ENCODE assay signal across 8 cellular contexts in the genomic region with DNA sequence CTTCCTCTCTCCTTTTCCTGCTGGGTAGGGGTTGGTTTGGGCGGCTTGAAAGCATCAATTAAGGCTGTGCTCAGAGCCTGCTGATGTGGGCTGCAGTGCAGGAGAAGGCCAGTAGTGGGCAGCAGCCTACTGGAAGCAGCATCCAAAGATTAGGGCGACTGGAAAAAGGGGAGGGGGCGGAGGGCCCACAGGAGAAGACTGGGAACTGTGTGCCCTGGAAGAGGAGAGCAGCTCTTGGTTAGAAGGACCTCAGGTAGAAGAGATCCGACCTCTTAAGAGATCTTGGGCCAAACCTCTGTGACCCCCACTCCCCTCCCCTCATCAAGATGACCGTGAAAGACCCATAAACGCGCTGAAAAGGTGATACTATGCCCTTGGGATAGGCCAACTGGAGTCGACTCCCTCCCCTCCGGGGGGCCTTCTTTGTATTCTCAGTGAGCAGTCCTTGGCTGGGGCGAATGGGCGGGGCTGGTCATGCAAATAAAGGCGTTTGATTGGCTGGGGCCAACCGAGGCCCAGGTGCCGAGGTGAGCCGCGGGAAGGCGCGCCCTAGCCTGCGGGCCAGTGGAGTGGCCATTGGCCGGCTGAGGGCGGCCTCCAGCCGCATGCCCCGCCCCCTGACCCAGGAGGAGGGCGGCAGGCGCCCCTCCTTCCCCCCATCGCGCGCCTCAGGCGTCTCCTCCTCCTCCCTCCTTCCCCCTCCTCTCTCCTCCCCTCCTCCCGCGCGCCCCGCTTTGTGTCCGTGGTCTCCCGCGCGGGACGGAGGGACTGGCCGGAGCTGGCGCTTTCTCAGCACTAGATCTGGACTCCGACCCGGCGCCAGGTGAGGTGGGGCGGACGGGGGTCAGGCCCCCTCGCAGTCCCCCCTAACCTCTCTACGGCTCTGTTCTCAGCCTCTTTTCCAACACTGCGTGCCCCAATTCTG. TPM values are rescaled to one million over a fixed set of nuclear protein-coding genes. Genes with fewer than 3 reads are reported as not detected.
DNase-seq lines count a peak whose midpoint lies in the region; ATAC-seq and TF ChIP-seq lines count a peak whose summit lies in the region.

No MANE protein-coding gene starts in this region.

- peaks cover 2% of the 10 kb centered on the region; the same call in 1 of the 2 replicates for H3K36me3 ChIP-seq in SJCRH30

- H3K4me3 Mint-ChIP-seq in activated naive CD8-positive, alpha-beta T cell, result peak overlapping the region; percentile 81

- 4 to 33% methylated on average over 20 to 32 of the region's 48 CpGs for WGBS in lower leg skin, 2 donors

- H3K9me3 ChIP-seq in SJCRH30 (replicated peaks), result no peaks in the 10 kb centered on the region

- no peaks in the 10 kb centered on the region for H3K27me3 ChIP-seq in SJCRH30

- TF ChIP-seq POLR2A in lower leg skin (IDR thresholded peaks at IDR 0.05), result no peak

- H3K27ac ChIP-seq in SJCRH30, result peak overlapping the region; percentile 81

- peaks cover 8% of the 10 kb centered on the region; the same call in 1 of the 2 replicates for H3K4me1 ChIP-seq in SJCRH30

- peak; percentile 97 for DNase-seq in DMS53 (lab: John Stamatoyannopoulos, UW)
- DNase-seq in SJCRH30, result peak; percentile 92 to 95
- peak; percentile 76 for DNase-seq in left cardiac atrium
- peak; percentile 80 for DNase-seq in sciatic nerve (ENCODE audit: low spot score)
- DNase-seq in lower leg skin (ENCODE audit: low spot score in 2 of 2), result no peak

- intact Hi-C loops in left cardiac atrium (cut with DNase I) (loop anchor here (5.0 to 10.0 kb wide), 2 partner anchors 98 to 100 kb away; no protein-coding TSS in a partner anchor), sciatic nerve (cut with DNase I) (no loop called here), lower leg skin (cut with DNase I; ENCODE audit: low total_unique reads) (no loop called here)

- H3K36me3 Mint-ChIP-seq in activated naive CD8-positive, alpha-beta T cell, result peaks cover 3% of the 10 kb centered on the region

- H3K27ac Mint-ChIP-seq in activated naive CD8-positive, alpha-beta T cell, result peak overlapping the region; percentile 89

- H3K4me3 ChIP-seq in SJCRH30, result peak overlapping the region; percentile 82
- H3K4me3 ChIP-seq in lower leg skin (ENCODE audit: low read depth, poor library complexity, severe bottlenecking), result no peak overlapping the region

- H3K9me3 Mint-ChIP-seq in activated naive CD8-positive, alpha-beta T cell (ENCODE audit: low read depth), result no peaks in the 10 kb centered on the region

- peak; percentile 50 for ATAC-seq in GM21529 (IDR thresholded peaks at IDR 0.05; ENCODE audit: unreplicated experiment)
- peak; percentile 89 to 96 for ATAC-seq in left cardiac atrium
- ATAC-seq in sciatic nerve, result peak; percentile 93

- TF ChIP-seq CTCF in LNCAP (IDR thresholded peaks at IDR 0.05), result peak; percentile 80
- TF ChIP-seq CTCF in lower leg skin (IDR thresholded peaks at IDR 0.05), result peak in 1 of 3 donors; percentile 50

- H3K27me3 Mint-ChIP-seq in activated naive CD8-positive, alpha-beta T cell, result no peaks in the 10 kb centered on the region

- H3K4me1 Mint-ChIP-seq in activated naive CD8-positive, alpha-beta T cell (ENCODE audit: low read depth), result peaks cover 31% of the 10 kb centered on the region

RNA-seq across cellular contexts. Expression of gene DLG3, which starts 10.1 kb away (rescaled TPM):
- total RNA-seq in SJCRH30 (2014; rRNA removed; shearing (Covaris generic)), result 50.1 and 67.5 TPM in 2 replicates
- total RNA-seq in left cardiac atrium (10 to 100 TPM; 14.8 to 15.0 TPM), sciatic nerve (14.8 TPM), lower leg skin (10 to 100 TPM; 26.1 to 40.2 (median 35.9) TPM)

RNA-seq across cellular contexts. Expression of gene GDPD2, which starts 31.6 kb away (rescaled TPM):
- total RNA-seq in SJCRH30 (2014; rRNA removed; shearing (Covaris generic)), result 0.08 TPM in 1 of 2 replicates, not detected in the other
- total RNA-seq in left cardiac atrium (not detected), sciatic nerve (0.22 TPM), lower leg skin (10 to 100 TPM; 12.8 to 32.9 (median 22.8) TPM)

Comparison
In these comparisons a context has a peak if more than half of its experiments do, and no peak if none do; other contexts are left out.
1. DNase-seq: peak in DMS53 (single experiment), SJCRH30 (2 of 2), left cardiac atrium (single experiment) and sciatic nerve (single experiment); none in lower leg skin (0 of 2).
2. RNA of gene GDPD2, which starts 31.6 kb away (total RNA-seq): 12.8 to 32.9 TPM in lower leg skin; 0.22 TPM in sciatic nerve (single experiment), 0.08 TPM in SJCRH30 and not detected in left cardiac atrium; every median in the first group is over 10 times any median in the second.
3. intact Hi-C loops: an anchor here in left cardiac atrium (5.0 to 10.0 kb wide); none called in sciatic nerve and lower leg skin.
4. Peak in every context shown above with its lines, with median percentiles within 50 percentile points of each other: ATAC-seq.